ENCODE assay signal across 16 cellular contexts in the genomic region with DNA sequence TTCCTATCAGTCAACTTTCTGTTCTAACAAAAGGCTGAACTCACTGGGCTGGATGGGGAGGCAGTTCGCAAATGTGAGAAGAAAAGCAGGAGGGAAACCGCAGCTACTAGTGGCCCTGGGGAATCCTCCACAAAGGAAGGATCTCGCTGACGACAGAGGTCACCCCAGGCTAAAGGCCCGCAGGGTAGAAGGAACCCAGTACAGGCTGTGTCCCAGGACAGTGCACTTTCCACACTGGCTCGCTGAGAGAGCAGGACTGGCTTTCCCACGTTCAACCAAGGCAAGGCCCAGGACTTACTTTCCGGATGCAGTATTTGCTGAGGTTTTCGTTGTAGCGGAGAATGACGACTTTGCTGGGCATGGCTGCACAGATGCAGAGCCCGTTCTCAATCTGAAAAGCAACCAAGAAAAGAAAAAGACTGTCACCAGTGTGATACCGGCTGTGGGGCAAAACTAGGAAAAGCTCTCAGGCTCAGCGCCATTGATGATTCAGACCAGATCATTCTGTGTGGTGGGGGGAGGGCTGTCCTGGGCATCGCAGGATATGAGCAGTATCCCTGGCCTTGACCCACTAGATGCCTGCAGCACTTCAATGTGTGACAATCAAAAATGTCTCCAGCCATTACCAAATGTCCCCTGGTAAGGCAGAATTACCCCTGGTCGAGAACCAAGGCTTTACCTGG. TPM values are rescaled to one million over a fixed set of nuclear protein-coding genes. Genes with fewer than 3 reads are reported as not detected.
DNase-seq lines count a peak whose midpoint lies in the region; ATAC-seq and TF ChIP-seq lines count a peak whose summit lies in the region.
"Had no signal": no experiment of that assay in that cellular context is flagged by ENCODE, and none has a peak within 500 bp of the region (broad histone marks: within the 10 kb centered on the region; RNA-seq: fewer than 3 reads in every experiment).

No MANE protein-coding gene starts in this region.

- no peaks in the 10 kb centered on the region for H3K9me2 ChIP-seq in SK-N-SH

- H3K27ac ChIP-seq in SK-N-SH (ENCODE audit: low read depth in 2 of 2, low read length in 1 of 2) = peak overlapping the region in 1 of 2 experiments; percentile 16; a peak in 1 of 4 replicates
- H3K27ac ChIP-seq in gastrocnemius medialis = peak overlapping the region; percentile 57 to 75 (median 64)

- no peak overlapping the region for H3K9ac ChIP-seq in SK-N-SH

- H3F3A ChIP-seq in SK-N-SH (replicated peaks; ENCODE audit: insufficient read depth) = peaks cover 3% of the 10 kb centered on the region

- H3K4me1 Mint-ChIP-seq in activated T-helper 1 cell treated with anti-CD3 and anti-CD28 coated beads, Interleukin-12 subunit alpha, Interleukin-12 subunit beta, Interleukin-2, Interleukin-4 antibody, amounts not matched to agents 30 ng/mL and 10 ng/mL and 1 ng/mL, durations not matched to agents 14 hours and 24 hours and 36 hours (ENCODE audit: low read depth) = no peaks in the 10 kb centered on the region
- no peaks in the 10 kb centered on the region for H3K4me1 Mint-ChIP-seq in activated T-cell treated with anti-CD3 and anti-CD28 coated beads, Interleukin-2, amount 50 U/mL, for 4 hours (ENCODE audit: low read depth)

- intact Hi-C loops in gastrocnemius medialis (cut with DNase I; ENCODE audit: low total_unique reads) = loop anchor here (2.0 kb wide), 1 partner anchor 77 kb away; no protein-coding TSS in a partner anchor
- intact Hi-C loops in activated T-helper 1 cell treated with anti-CD3 and anti-CD28 coated beads, Interleukin-12 subunit alpha, Interleukin-12 subunit beta, Interleukin-2, Interleukin-4 antibody, amounts not matched to agents 30 ng/mL and 10 ng/mL and 1 ng/mL, durations not matched to agents 14 hours and 24 hours and 36 hours (cut with micrococcal nuclease) = no loop called here

- no peak for TF ChIP-seq EP300 in SK-N-SH (IDR thresholded peaks at IDR 0.05; ENCODE audit: borderline replicate concordance in 1 of 2, low read depth in 1 of 2, low read length in 1 of 2)

- in situ Hi-C loops in gastrocnemius medialis (cut with MboI; ENCODE audit: low sequenced_read_pairs in 4 of 4) = no loop called here

- no peaks in the 10 kb centered on the region for H3K79me2 ChIP-seq in SK-N-SH (ENCODE audit: insufficient read depth)

- H3K9me3 Mint-ChIP-seq in activated T-helper 1 cell treated with anti-CD3 and anti-CD28 coated beads, Interleukin-12 subunit alpha, Interleukin-12 subunit beta, Interleukin-2, Interleukin-4 antibody, amounts not matched to agents 30 ng/mL and 10 ng/mL and 1 ng/mL, durations not matched to agents 14 hours and 24 hours and 36 hours = no peaks in the 10 kb centered on the region
- H3K9me3 Mint-ChIP-seq in activated T-cell treated with anti-CD3 and anti-CD28 coated beads, Interleukin-2, amount 50 U/mL, for 4 hours = no peaks in the 10 kb centered on the region
- H3K9me3 Mint-ChIP-seq: CD8-positive, alpha-beta T cell had no signal

- no peak for TF ChIP-seq RAD21 in SK-N-SH (IDR thresholded peaks at IDR 0.05; ENCODE audit: low read length)

- no peak overlapping the region for H2AFZ ChIP-seq in SK-N-SH (ENCODE audit: low read depth)

- TF ChIP-seq CTCF in SK-N-SH (IDR thresholded peaks at IDR 0.05) = no peak
- no peak for TF ChIP-seq CTCF in gastrocnemius medialis (IDR thresholded peaks at IDR 0.05 in 4 of 5, conservative IDR thresholded peaks at IDR 0.05 in 1 of 5)

- POLR2A ChIA-PET in SK-N-SH (lab: Yijun Ruan, JAX) = no interaction called here

- peak; percentile 83 to 92 for ATAC-seq in gastrocnemius medialis
- ATAC-seq in GM18520 (IDR thresholded peaks at IDR 0.05; ENCODE audit: unreplicated experiment) = no peak
- ATAC-seq in activated T-cell treated with anti-CD3 and anti-CD28 coated beads, Interleukin-2, amount 50 U/mL, for 4 hours = no peak
- ATAC-seq: CD8-positive, alpha-beta T cell had no signal

- WGBS in SK-N-SH (ENCODE audit: low lambda C conversion rate) = 83% methylated on average over 15 of the region's 16 CpGs

- H3K4me2 ChIP-seq in SK-N-SH = no peak overlapping the region

- DNase-seq in GM04504 (ENCODE audit: low read depth) (peak; percentile 44), SK-N-SH (no peak), globus pallidus (ENCODE audit: low spot score) (peak; percentile 15), gastrocnemius medialis (peak; percentile 27 to 44), DMS114 treated with DMSO at 0.1 percent for 48 hours (lab: John Stamatoyannopoulos, UW; ENCODE audit: unreplicated experiment) (no peak)
- no peak for DNase-seq in activated T-helper 1 cell treated with anti-CD3 and anti-CD28 coated beads, Interleukin-12 subunit alpha, Interleukin-12 subunit beta, Interleukin-2, Interleukin-4 antibody, amounts not matched to agents 30 ng/mL and 10 ng/mL and 1 ng/mL, durations not matched to agents 14 hours and 24 hours and 36 hours (ENCODE audit: low spot score)
- no peak for DNase-seq in activated T-cell treated with anti-CD3 and anti-CD28 coated beads, Interleukin-2, amount 50 U/mL, for 4 hours
- DNase-seq: activated naive CD4-positive, alpha-beta T cell treated with anti-CD3 and anti-CD28 coated beads, Interleukin-2, amount 50 U/mL, for 16 hours; CD8-positive, alpha-beta T cell; cerebellar nuclear complex; GF-D8; NCI-H1694 treated with DMSO at 0.1 percent for 48 hours; NCI-H69; SHP77 treated with DMSO at 0.1 percent for 48 hours; stomach had no signal

- no peaks in the 10 kb centered on the region for H3K9me3 ChIP-seq in SK-N-SH
- H3K9me3 ChIP-seq in gastrocnemius medialis = no peaks in the 10 kb centered on the region
- H3K9me3 ChIP-seq: stomach had no signal

- no peaks in the 10 kb centered on the region for H3K27me3 Mint-ChIP-seq in activated T-helper 1 cell treated with anti-CD3 and anti-CD28 coated beads, Interleukin-12 subunit alpha, Interleukin-12 subunit beta, Interleukin-2, Interleukin-4 antibody, amounts not matched to agents 30 ng/mL and 10 ng/mL and 1 ng/mL, durations not matched to agents 14 hours and 24 hours and 36 hours (ENCODE audit: insufficient read depth)
- H3K27me3 Mint-ChIP-seq in activated T-cell treated with anti-CD3 and anti-CD28 coated beads, Interleukin-2, amount 50 U/mL, for 4 hours (ENCODE audit: low read depth) = no peaks in the 10 kb centered on the region

- peaks cover 29% of the 10 kb centered on the region for H3K36me3 Mint-ChIP-seq in activated T-helper 1 cell treated with anti-CD3 and anti-CD28 coated beads, Interleukin-12 subunit alpha, Interleukin-12 subunit beta, Interleukin-2, Interleukin-4 antibody, amounts not matched to agents 30 ng/mL and 10 ng/mL and 1 ng/mL, durations not matched to agents 14 hours and 24 hours and 36 hours (ENCODE audit: low read depth)
- H3K36me3 Mint-ChIP-seq in activated T-cell treated with anti-CD3 and anti-CD28 coated beads, Interleukin-2, amount 50 U/mL, for 4 hours (ENCODE audit: insufficient read depth) = no peaks in the 10 kb centered on the region
- H3K36me3 Mint-ChIP-seq: CD8-positive, alpha-beta T cell had no signal

- H3K36me3 ChIP-seq in SK-N-SH (replicated peaks in 1 of 2; ENCODE audit: control insufficient read depth in 1 of 2, insufficient read depth in 2 of 2, low read length in 1 of 2) (peaks cover 5 to 9% of the 10 kb centered on the region in 2 experiments), gastrocnemius medialis (no peaks in the 10 kb centered on the region)

- CTCF ChIA-PET in SK-N-SH (lab: Yijun Ruan, JAX) = interaction anchor here (0.8 to 1.2 kb wide), 3 partner anchors 9 to 77 kb away, joined by 3 to 4 read pairs (median 3); no protein-coding TSS in a partner anchor

- H4K20me1 ChIP-seq in SK-N-SH (ENCODE audit: insufficient read depth) = no peaks in the 10 kb centered on the region

- H3K27ac Mint-ChIP-seq in activated T-helper 1 cell treated with anti-CD3 and anti-CD28 coated beads, Interleukin-12 subunit alpha, Interleukin-12 subunit beta, Interleukin-2, Interleukin-4 antibody, amounts not matched to agents 30 ng/mL and 10 ng/mL and 1 ng/mL, durations not matched to agents 14 hours and 24 hours and 36 hours = no peak overlapping the region
- H3K27ac Mint-ChIP-seq: CD8-positive, alpha-beta T cell had no signal

- H3K27me3 ChIP-seq in SK-N-SH (ENCODE audit: insufficient read depth) (no peaks in the 10 kb centered on the region), gastrocnemius medialis (no peaks in the 10 kb centered on the region)
- H3K27me3 ChIP-seq: stomach had no signal

- TF ChIP-seq POLR2A in gastrocnemius medialis (IDR thresholded peaks at IDR 0.05) = no peak

- H3K4me1 ChIP-seq in SK-N-SH (ENCODE audit: control insufficient read depth in 1 of 2, insufficient read depth in 2 of 2, low read depth in 1 of 2, low read length in 1 of 2) (no peaks in the 10 kb centered on the region), gastrocnemius medialis (peaks cover 14 to 16% of the 10 kb centered on the region in 2 donors)
- H3K4me1 ChIP-seq: stomach had no signal

- H3K4me3 ChIP-seq in SK-N-SH (ENCODE audit: low read depth in 2 of 2, low read length in 1 of 2) (no peak overlapping the region), gastrocnemius medialis (no peak overlapping the region)
- H3K4me3 ChIP-seq: stomach had no signal

- H3K4me3 Mint-ChIP-seq in activated T-helper 1 cell treated with anti-CD3 and anti-CD28 coated beads, Interleukin-12 subunit alpha, Interleukin-12 subunit beta, Interleukin-2, Interleukin-4 antibody, amounts not matched to agents 30 ng/mL and 10 ng/mL and 1 ng/mL, durations not matched to agents 14 hours and 24 hours and 36 hours = no peak overlapping the region
- no peak overlapping the region for H3K4me3 Mint-ChIP-seq in activated T-cell treated with anti-CD3 and anti-CD28 coated beads, Interleukin-2, amount 50 U/mL, for 4 hours
- H3K4me3 Mint-ChIP-seq: CD8-positive, alpha-beta T cell had no signal

TF ChIP-seq in SK-N-SH, 30 proteins besides CTCF, POLR2A, EP300 and RAD21 (continues in another document):
- TF ChIP-seq FOXJ3 (CRISPR knock-in tag; IDR thresholded peaks at IDR 0.05) = no peak

RNA-seq across cellular contexts. Expression of a gene that starts 36.3 kb away (rescaled TPM):
- polyA plus RNA-seq in SK-N-SH (2012; rRNA removed) = 28.9 and 41.8 TPM in 2 replicates
- 24.4 and 25.6 TPM in 2 replicates for polyA plus RNA-seq in SK-N-SH (2012; cell fraction: cytosol; rRNA removed)
- polyA plus RNA-seq in SK-N-SH (2012; cell fraction: nucleus; rRNA removed) = 44.0 and 60.3 TPM in 2 replicates
- 10 to 100 TPM in 3 of 4 donors, 1 to 10 TPM in 1; 7.1 to 21.0 (median 17.6) TPM for total RNA-seq in gastrocnemius medialis
- 30.3 and 33.7 TPM in 2 replicates for total RNA-seq in activated T-helper 1 cell treated with anti-CD3 and anti-CD28 coated beads, Interleukin-12 subunit alpha, Interleukin-12 subunit beta, Interleukin-2, Interleukin-4 antibody, amounts not matched to agents 30 ng/mL and 10 ng/mL and 1 ng/mL, durations not matched to agents 14 hours and 24 hours and 36 hours
- total RNA-seq in activated T-cell treated with anti-CD3 and anti-CD28 coated beads, Interleukin-2, amount 50 U/mL, for 4 hours = 10 to 100 TPM; 30.9 to 37.3 (median 32.5) TPM

Comparison
In these comparisons a context has a peak if more than half of its experiments do, and no peak if none do; other contexts are left out.
1. DNase-seq: peak in GM04504 (single experiment), globus pallidus (single experiment) and gastrocnemius medialis (2 of 2); none in SK-N-SH (single experiment), activated T-helper 1 cell treated with anti-CD3 and anti-CD28 coated beads, Interleukin-12 subunit alpha, Interleukin-12 subunit beta, Interleukin-2, Interleukin-4 antibody, amounts not matched to agents 30 ng/mL and 10 ng/mL and 1 ng/mL, durations not matched to agents 14 hours and 24 hours and 36 hours (single experiment), DMS114 treated with DMSO at 0.1 percent for 48 hours (single experiment) and activated T-cell treated with anti-CD3 and anti-CD28 coated beads, Interleukin-2, amount 50 U/mL, for 4 hours (single experiment).
2. ATAC-seq: peak in gastrocnemius medialis (2 of 2); none in GM18520 (single experiment) and activated T-cell treated with anti-CD3 and anti-CD28 coated beads, Interleukin-2, amount 50 U/mL, for 4 hours (0 of 2).